Comparison of ENCODE assay signal across 16 cellular contexts in genomic region chr7:67344481-67345193, GRCh38.
"Had no signal": no experiment of that assay in that cellular context is flagged by ENCODE, and none has a peak within 500 bp of the region (broad histone marks: within the 10 kb centered on the region; RNA-seq: fewer than 3 reads in every experiment).

No MANE protein-coding gene starts in this region.

- H3K36me3 ChIP-seq: uterus had no signal

- H3K27ac ChIP-seq: coronary artery, heart right ventricle, tibial artery, uterus had no signal

- H3K27me3 ChIP-seq: heart right ventricle, tibial artery, uterus had no signal

- DNase-seq: activated CD4-positive, alpha-beta memory T cell treated with anti-CD3 and anti-CD28 coated beads for 36 hours; activated CD4-positive, alpha-beta T cell treated with anti-CD3 and anti-CD28 coated beads for 1 hour; activated CD8-positive, alpha-beta memory T cell treated with anti-CD3 and anti-CD28 coated beads, Interleukin-2, amount 10 ng/mL, durations not matched to agents 7 days and 5 days; activated effector memory CD4-positive, alpha-beta T cell treated with Interleukin-2 at 50 U/mL for 16 hours; activated T-cell treated with anti-CD3 and anti-CD28 coated beads, Interleukin-2, amount 50 U/mL, for 1 hour; effector CD4-positive, alpha-beta T cell; heart right ventricle; left colon; stimulated activated naive B cell treated with anti-CD40 and anti-IgM and Interleukin-4, amounts not matched to agents 10 μg/mL and 1 μg/mL and 100 μg/mL, for 72 hours; T-helper 1 cell; T1000; tibial artery; uterus had no signal

- H3K9me3 ChIP-seq: uterus had no signal

- H3K4me3 ChIP-seq: coronary artery, heart right ventricle, lung, tibial artery, uterus had no signal

- H3K4me1 ChIP-seq: tibial artery, uterus had no signal

- ATAC-seq: activated CD8-positive, alpha-beta memory T cell treated with anti-CD3 and anti-CD28 coated beads, Interleukin-2, amount 10 ng/mL, durations not matched to agents 7 days and 5 days; activated naive CD4-positive, alpha-beta T cell treated with anti-CD3 and anti-CD28 coated beads, Interleukin-2, amount 50 U/mL, for 72 hours; heart right ventricle; left colon; stimulated activated naive B cell treated with anti-CD40 and anti-IgM and Interleukin-4, amounts not matched to agents 10 μg/mL and 1 μg/mL and 100 μg/mL, for 72 hours had no signal
